In genomic region chr2:11260979-11261378, GRCh38 we compare ENCODE assay signal across 18 cellular contexts.
DNase-seq lines count a peak whose midpoint lies in the region; ATAC-seq and TF ChIP-seq lines count a peak whose summit lies in the region.
"Had no signal": no experiment of that assay in that cellular context is flagged by ENCODE, and none has a peak within 500 bp of the region (broad histone marks: within the 10 kb centered on the region; RNA-seq: fewer than 3 reads in every experiment).

No MANE protein-coding gene starts in this region.

- no peak for DNase-seq in SK-N-SH
- DNase-seq in fibroblast of villous mesenchyme (ENCODE audit: low read depth): peak; percentile 13
- DNase-seq in T-helper 2 cell: no peak
- DNase-seq: AML-193; Caco-2; Calu3; CD4-positive, alpha-beta T cell; CD8-positive, alpha-beta T cell; DMS79 treated with DMSO at 0.1 percent for 48 hours; EL; GDM1 had no signal

- TF ChIP-seq EP300 in SK-N-SH (IDR thresholded peaks at IDR 0.05; ENCODE audit: borderline replicate concordance in 1 of 2, low read depth in 1 of 2, low read length in 1 of 2): no peak

- ATAC-seq in SK-N-SH treated with all-trans-retinoic acid at 6 μM for 48 hours: no peak; the same call in 1 of the 3 replicates
- ATAC-seq in HG03457 (IDR thresholded peaks at IDR 0.05; ENCODE audit: unreplicated experiment): no peak
- ATAC-seq: A549; CD8-positive, alpha-beta T cell; GM12878 had no signal

- no peak overlapping the region for H2AFZ ChIP-seq in SK-N-SH (ENCODE audit: low read depth)

- H3K4me1 ChIP-seq in SK-N-SH (ENCODE audit: control insufficient read depth in 1 of 2, insufficient read depth in 2 of 2, low read depth in 1 of 2, low read length in 1 of 2): peaks cover 0 to 3% of the 10 kb centered on the region in 2 experiments; a peak in 1 of 4 replicates
- H3K4me1 ChIP-seq: A549; BLaER1 treated with 17β-estradiol and CSF1 and Interleukin-3, amounts not matched to agents 10 nM and 100 nM; Caco-2 had no signal

- TF ChIP-seq CTCF in SK-N-SH (IDR thresholded peaks at IDR 0.05) (no peak), fibroblast of villous mesenchyme (IDR thresholded peaks at IDR 0.05; ENCODE audit: insufficient read depth, low read depth, low read length) (no peak)

- H3K9me2 ChIP-seq in SK-N-SH: no peaks in the 10 kb centered on the region

- H3F3A ChIP-seq in SK-N-SH (replicated peaks; ENCODE audit: insufficient read depth): peaks cover 5% of the 10 kb centered on the region

- no peak for TF ChIP-seq RAD21 in SK-N-SH (IDR thresholded peaks at IDR 0.05; ENCODE audit: low read length)

- H3K9ac ChIP-seq in SK-N-SH: no peak overlapping the region
- H3K9ac ChIP-seq: BLaER1 treated with 17β-estradiol and CSF1 and Interleukin-3, amounts not matched to agents 10 nM and 100 nM had no signal

- 50% methylated on average over 2 of the region's 2 CpGs for WGBS in SK-N-SH (ENCODE audit: low lambda C conversion rate)

- CTCF ChIA-PET in SK-N-SH (lab: Yijun Ruan, JAX): interaction anchor here (1.7 to 2.9 kb wide), 4 partner anchors 11 to 151 kb away, joined by 6 to 10 read pairs (median 8); a partner anchor contains a TSS

- 0 out of 2 replicates have a peak, but pooled peaks cover 2% of the 10 kb centered on the region for H4K20me1 ChIP-seq in SK-N-SH (ENCODE audit: insufficient read depth)

- POLR2A ChIA-PET in SK-N-SH (lab: Yijun Ruan, JAX): no interaction called here

- no peak overlapping the region for H3K4me2 ChIP-seq in SK-N-SH
- H3K4me2 ChIP-seq: A549; BLaER1 treated with 17β-estradiol and CSF1 and Interleukin-3, amounts not matched to agents 10 nM and 100 nM had no signal

- H3K27ac ChIP-seq in SK-N-SH (ENCODE audit: low read depth in 2 of 2, low read length in 1 of 2): peak overlapping the region; percentile 29 to 53; a peak in 3 of 4 replicates
- H3K27ac ChIP-seq: 22Rv1; A549; BLaER1 treated with 17β-estradiol and CSF1 and Interleukin-3, amounts not matched to agents 10 nM and 100 nM; C4-2B had no signal

- no peaks in the 10 kb centered on the region for H3K27me3 ChIP-seq in SK-N-SH (ENCODE audit: insufficient read depth)
- H3K27me3 ChIP-seq: BLaER1 treated with 17β-estradiol and CSF1 and Interleukin-3, amounts not matched to agents 10 nM and 100 nM had no signal

- H3K4me3 ChIP-seq in SK-N-SH (ENCODE audit: low read depth in 2 of 2, low read length in 1 of 2): no peak overlapping the region
- H3K4me3 ChIP-seq in fibroblast of villous mesenchyme (ENCODE audit: low read depth, low read length): no peak overlapping the region
- H3K4me3 ChIP-seq: A549; BLaER1 treated with 17β-estradiol and CSF1 and Interleukin-3, amounts not matched to agents 10 nM and 100 nM; GM12878 had no signal

- peaks cover 2 to 9% of the 10 kb centered on the region in 2 experiments for H3K36me3 ChIP-seq in SK-N-SH (replicated peaks in 1 of 2; ENCODE audit: control insufficient read depth in 1 of 2, insufficient read depth in 2 of 2, low read length in 1 of 2)

- H3K79me2 ChIP-seq in SK-N-SH (ENCODE audit: insufficient read depth): peaks cover 59% of the 10 kb centered on the region

- no peaks in the 10 kb centered on the region for H3K9me3 ChIP-seq in SK-N-SH
- H3K9me3 ChIP-seq: A549, Caco-2 had no signal

TF ChIP-seq in SK-N-SH, 30 proteins besides CTCF, POLR2A, EP300 and RAD21:
- TF ChIP-seq TAF1 (IDR thresholded peaks at IDR 0.05; ENCODE audit: borderline replicate concordance, low read depth, low read length): no peak
- TF ChIP-seq, protein P1, sequence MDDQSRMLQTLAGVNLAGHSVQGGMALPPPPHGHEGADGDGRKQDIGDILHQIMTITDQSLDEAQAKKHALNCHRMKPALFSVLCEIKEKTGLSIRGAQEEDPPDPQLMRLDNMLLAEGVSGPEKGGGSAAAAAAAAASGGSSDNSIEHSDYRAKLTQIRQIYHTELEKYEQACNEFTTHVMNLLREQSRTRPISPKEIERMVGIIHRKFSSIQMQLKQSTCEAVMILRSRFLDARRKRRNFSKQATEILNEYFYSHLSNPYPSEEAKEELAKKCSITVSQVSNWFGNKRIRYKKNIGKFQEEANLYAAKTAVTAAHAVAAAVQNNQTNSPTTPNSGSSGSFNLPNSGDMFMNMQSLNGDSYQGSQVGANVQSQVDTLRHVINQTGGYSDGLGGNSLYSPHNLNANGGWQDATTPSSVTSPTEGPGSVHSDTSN (IDR thresholded peaks at IDR 0.05): peak; percentile 66
- no peak for TF ChIP-seq IRF3 (IDR thresholded peaks at IDR 0.05; ENCODE audit: low read depth, low read length)
- TF ChIP-seq MXI1 (IDR thresholded peaks at IDR 0.05; ENCODE audit: low read depth, low read length): no peak

TF ChIP-seq in SK-N-SH treated with all-trans-retinoic acid at 6 μM for 48 hours, 23 proteins besides CTCF, POLR2A, EP300 and RAD21 (continues in another document):
- TF ChIP-seq GLIS3 (CRISPR knock-in tag; IDR thresholded peaks at IDR 0.05) (no peak), ZNF565 (CRISPR knock-in tag; conservative IDR thresholded peaks at IDR 0.05; ENCODE audit: low read depth) (no peak), ZFP30 (CRISPR knock-in tag; IDR thresholded peaks at IDR 0.05) (no peak), CSDC2 (CRISPR knock-in tag; IDR thresholded peaks at IDR 0.05) (no peak), TSHZ2 (CRISPR knock-in tag; IDR thresholded peaks at IDR 0.05) (no peak), ZFP3 (CRISPR knock-in tag; IDR thresholded peaks at IDR 0.05) (no peak), ZC3H10 (CRISPR knock-in tag; IDR thresholded peaks at IDR 0.05) (no peak), TOX (CRISPR knock-in tag; IDR thresholded peaks at IDR 0.05; ENCODE audit: borderline replicate concordance) (no peak), ZNF8 (CRISPR knock-in tag; IDR thresholded peaks at IDR 0.05) (no peak), RARB (CRISPR knock-in tag; IDR thresholded peaks at IDR 0.05) (no peak), ZNF70 (CRISPR knock-in tag; IDR thresholded peaks at IDR 0.05) (no peak), ESRRG (CRISPR knock-in tag; IDR thresholded peaks at IDR 0.05) (no peak), SNAI2 (CRISPR knock-in tag; IDR thresholded peaks at IDR 0.05) (no peak), PPARA (CRISPR knock-in tag; IDR thresholded peaks at IDR 0.05; ENCODE audit: borderline replicate concordance) (no peak), CREB5 (CRISPR knock-in tag; IDR thresholded peaks at IDR 0.05; ENCODE audit: low read depth) (no peak), ARNTL (CRISPR knock-in tag; IDR thresholded peaks at IDR 0.05; ENCODE audit: borderline replicate concordance, low read depth) (no peak), ISL1 (CRISPR knock-in tag; IDR thresholded peaks at IDR 0.05) (no peak), CSRNP3 (CRISPR knock-in tag; IDR thresholded peaks at IDR 0.05) (no peak)
